Comparison of ENCODE assay signal across 7 cellular contexts in the genomic region with DNA sequence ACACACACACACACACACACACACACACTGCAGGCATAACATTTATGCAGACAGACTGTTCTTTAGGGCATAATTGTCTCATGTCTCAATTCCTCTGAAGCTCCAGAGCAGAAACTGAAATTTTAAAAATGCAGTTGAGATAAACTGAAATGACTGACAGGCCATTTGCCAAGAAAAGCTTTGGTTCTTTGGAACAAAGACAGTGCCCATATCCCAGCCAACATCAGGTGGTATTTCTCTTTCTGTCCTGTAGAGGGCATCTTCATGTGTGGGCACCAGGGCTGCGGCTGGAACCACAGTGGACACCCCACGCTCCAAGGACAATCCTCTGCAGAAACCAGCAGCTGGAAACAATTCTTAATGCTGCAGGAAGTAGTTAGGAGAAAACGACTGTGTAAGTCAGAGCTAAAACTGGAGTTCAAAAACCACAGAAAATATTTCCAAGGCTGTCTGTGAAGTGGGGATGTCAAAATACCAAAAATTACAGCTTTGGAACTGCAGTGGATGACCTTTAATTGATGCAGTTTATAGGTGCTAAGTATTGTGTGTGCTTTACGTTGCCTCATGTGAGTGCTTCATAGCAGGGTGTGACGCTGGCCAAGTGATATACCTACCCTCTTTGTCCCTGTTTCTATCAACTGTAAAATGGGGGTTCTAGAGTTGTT. TPM values are rescaled to one million over a fixed set of nuclear protein-coding genes. Genes with fewer than 3 reads are reported as not detected.
DNase-seq lines count a peak whose midpoint lies in the region; ATAC-seq and TF ChIP-seq lines count a peak whose summit lies in the region.

No MANE protein-coding gene starts in this region.

- no peak overlapping the region for H3K27ac ChIP-seq in tibial nerve

- intact Hi-C loops in activated T-helper 1 cell treated with anti-CD3 and anti-CD28 coated beads, Interleukin-12 subunit alpha, Interleukin-12 subunit beta, Interleukin-2, Interleukin-4 antibody, amounts not matched to agents 30 ng/mL and 10 ng/mL and 1 ng/mL, durations not matched to agents 14 hours and 24 hours and 36 hours (cut with micrococcal nuclease), result loop anchor here (10.0 kb wide), 1 partner anchor 348 kb away; the partner anchor contains the start of gene SLX4

- no peaks in the 10 kb centered on the region for H3K27me3 Mint-ChIP-seq in activated T-helper 1 cell treated with anti-CD3 and anti-CD28 coated beads, Interleukin-12 subunit alpha, Interleukin-12 subunit beta, Interleukin-2, Interleukin-4 antibody, amounts not matched to agents 30 ng/mL and 10 ng/mL and 1 ng/mL, durations not matched to agents 14 hours and 24 hours and 36 hours (ENCODE audit: insufficient read depth)

- H3K4me1 ChIP-seq in Loucy (ENCODE audit: insufficient read depth, low read length, poor library complexity, severe bottlenecking), result no peaks in the 10 kb centered on the region
- H3K4me1 ChIP-seq in tibial nerve, result peaks cover 0 to 31% (median 0%) of the 10 kb centered on the region in 4 donors

- H3K79me2 ChIP-seq in Loucy (ENCODE audit: insufficient read depth, low read length), result no peaks in the 10 kb centered on the region; the same call in 1 of the 2 replicates

- no peak for TF ChIP-seq EP300 in tibial nerve (IDR thresholded peaks at IDR 0.05)

- H3K9me3 Mint-ChIP-seq in activated T-helper 1 cell treated with anti-CD3 and anti-CD28 coated beads, Interleukin-12 subunit alpha, Interleukin-12 subunit beta, Interleukin-2, Interleukin-4 antibody, amounts not matched to agents 30 ng/mL and 10 ng/mL and 1 ng/mL, durations not matched to agents 14 hours and 24 hours and 36 hours, result peaks cover 26% of the 10 kb centered on the region

- no peak overlapping the region for H3K9ac ChIP-seq in Loucy (ENCODE audit: low read depth, low read length, poor library complexity, severe bottlenecking)

- no peak overlapping the region for H3K4me2 ChIP-seq in Loucy (ENCODE audit: low read depth, low read length, poor library complexity, severe bottlenecking)

- H3K27me3 ChIP-seq in Loucy (ENCODE audit: insufficient read depth, low read length, poor library complexity, severe bottlenecking) (no peaks in the 10 kb centered on the region), tibial nerve (no peaks in the 10 kb centered on the region)

- no peak overlapping the region for H3K4me3 Mint-ChIP-seq in activated T-helper 1 cell treated with anti-CD3 and anti-CD28 coated beads, Interleukin-12 subunit alpha, Interleukin-12 subunit beta, Interleukin-2, Interleukin-4 antibody, amounts not matched to agents 30 ng/mL and 10 ng/mL and 1 ng/mL, durations not matched to agents 14 hours and 24 hours and 36 hours

- ATAC-seq in GM19035 (IDR thresholded peaks at IDR 0.05; ENCODE audit: unreplicated experiment), result no peak
- no peak for ATAC-seq in GM21619 (IDR thresholded peaks at IDR 0.05; ENCODE audit: unreplicated experiment)

- no peaks in the 10 kb centered on the region for H3K9me3 ChIP-seq in Loucy (ENCODE audit: insufficient read depth, low read depth, low read length)
- peaks cover 0 to 58% (median 0%) of the 10 kb centered on the region in 4 donors for H3K9me3 ChIP-seq in tibial nerve

- no peaks in the 10 kb centered on the region for H4K20me1 ChIP-seq in Loucy (ENCODE audit: insufficient read depth, low read length, poor library complexity, severe bottlenecking)

- in situ Hi-C loops in G401 (cut with HindIII; ENCODE audit: low sequenced_read_pairs), result no loop called here

- H2AFZ ChIP-seq in Loucy (ENCODE audit: low read length), result peak overlapping the region; percentile 23; the same call in 1 of the 2 replicates

- no peaks in the 10 kb centered on the region for H3K9me2 ChIP-seq in Loucy (replicated peaks; ENCODE audit: low read depth, low read length)

- TF ChIP-seq POLR2A in tibial nerve (IDR thresholded peaks at IDR 0.05), result no peak

- 48 to 49% methylated on average over 5 of the region's 5 CpGs for WGBS in tibial nerve, 2 donors

- H3K4me3 ChIP-seq in Loucy (ENCODE audit: low read length, poor library complexity, severe bottlenecking) (no peak overlapping the region), tibial nerve (no peak overlapping the region)

- H3K27ac Mint-ChIP-seq in activated T-helper 1 cell treated with anti-CD3 and anti-CD28 coated beads, Interleukin-12 subunit alpha, Interleukin-12 subunit beta, Interleukin-2, Interleukin-4 antibody, amounts not matched to agents 30 ng/mL and 10 ng/mL and 1 ng/mL, durations not matched to agents 14 hours and 24 hours and 36 hours, result peak overlapping the region; percentile 4

- TF ChIP-seq CTCF in Loucy (conservative IDR thresholded peaks at IDR 0.05; ENCODE audit: low read length), result peak; percentile 64
- TF ChIP-seq CTCF in tibial nerve (IDR thresholded peaks at IDR 0.05), result peak in 2 of 5 experiments; percentile 16 to 26

- H3K36me3 Mint-ChIP-seq in activated T-helper 1 cell treated with anti-CD3 and anti-CD28 coated beads, Interleukin-12 subunit alpha, Interleukin-12 subunit beta, Interleukin-2, Interleukin-4 antibody, amounts not matched to agents 30 ng/mL and 10 ng/mL and 1 ng/mL, durations not matched to agents 14 hours and 24 hours and 36 hours (ENCODE audit: low read depth), result peaks cover 23% of the 10 kb centered on the region

- peak; percentile 23 for DNase-seq in G401 (ENCODE audit: low spot score)
- DNase-seq in activated T-helper 1 cell treated with anti-CD3 and anti-CD28 coated beads, Interleukin-12 subunit alpha, Interleukin-12 subunit beta, Interleukin-2, Interleukin-4 antibody, amounts not matched to agents 30 ng/mL and 10 ng/mL and 1 ng/mL, durations not matched to agents 14 hours and 24 hours and 36 hours (ENCODE audit: low spot score), result no peak
- peak; percentile 44 for DNase-seq in kidney glomerular epithelial cell (lab: John Stamatoyannopoulos, UW)
- DNase-seq in tibial nerve (ENCODE audit: low spot score in 2 of 2), result no peak

- H3K36me3 ChIP-seq in Loucy (ENCODE audit: insufficient read depth, low read length) (no peaks in the 10 kb centered on the region), tibial nerve (peaks cover 0 to 51% (median 0%) of the 10 kb centered on the region in 3 donors)

- H3F3A ChIP-seq in Loucy (ENCODE audit: low read depth), result no peaks in the 10 kb centered on the region

- H3K4me1 Mint-ChIP-seq in activated T-helper 1 cell treated with anti-CD3 and anti-CD28 coated beads, Interleukin-12 subunit alpha, Interleukin-12 subunit beta, Interleukin-2, Interleukin-4 antibody, amounts not matched to agents 30 ng/mL and 10 ng/mL and 1 ng/mL, durations not matched to agents 14 hours and 24 hours and 36 hours (ENCODE audit: low read depth), result peaks cover 20% of the 10 kb centered on the region

RNA-seq across cellular contexts. Expression of gene MEFV, which starts 10.6 kb away (rescaled TPM):
- total RNA-seq in G401 (2014; rRNA removed; shearing (Covaris generic)), result not detected in 2 replicates
- not detected in 2 replicates for total RNA-seq in activated T-helper 1 cell treated with anti-CD3 and anti-CD28 coated beads, Interleukin-12 subunit alpha, Interleukin-12 subunit beta, Interleukin-2, Interleukin-4 antibody, amounts not matched to agents 30 ng/mL and 10 ng/mL and 1 ng/mL, durations not matched to agents 14 hours and 24 hours and 36 hours
- 1 to 10 TPM in 2 of 4 donors, under 1 TPM in 2; 0.39 to 8.1 (median 1.1) TPM for total RNA-seq in tibial nerve

RNA-seq across cellular contexts. Expression of gene ZNF263, which starts 16.3 kb away (rescaled TPM):
- total RNA-seq in G401 (2014; rRNA removed; shearing (Covaris generic)), result 87.5 and 117 TPM in 2 replicates
- total RNA-seq in activated T-helper 1 cell treated with anti-CD3 and anti-CD28 coated beads, Interleukin-12 subunit alpha, Interleukin-12 subunit beta, Interleukin-2, Interleukin-4 antibody, amounts not matched to agents 30 ng/mL and 10 ng/mL and 1 ng/mL, durations not matched to agents 14 hours and 24 hours and 36 hours, result 25.5 and 27.8 TPM in 2 replicates
- total RNA-seq in tibial nerve, result 10 to 100 TPM; 37.3 to 66.0 (median 55.5) TPM

RNA-seq across cellular contexts. Expression of gene ZNF200, which starts 32.0 kb away (rescaled TPM):
- total RNA-seq in G401 (2014; rRNA removed; shearing (Covaris generic)), result 9.8 and 10.1 TPM in 2 replicates
- 13.6 and 15.8 TPM in 2 replicates for total RNA-seq in activated T-helper 1 cell treated with anti-CD3 and anti-CD28 coated beads, Interleukin-12 subunit alpha, Interleukin-12 subunit beta, Interleukin-2, Interleukin-4 antibody, amounts not matched to agents 30 ng/mL and 10 ng/mL and 1 ng/mL, durations not matched to agents 14 hours and 24 hours and 36 hours
- 10 to 100 TPM in 1 of 4 donors, 1 to 10 TPM in 3; 5.2 to 10.2 (median 9.1) TPM for total RNA-seq in tibial nerve

RNA-seq across cellular contexts. Expression of gene TIGD7, which starts 38.2 kb away (rescaled TPM):
- total RNA-seq in G401 (2014; rRNA removed; shearing (Covaris generic)), result 6.5 and 11.8 TPM in 2 replicates
- total RNA-seq in activated T-helper 1 cell treated with anti-CD3 and anti-CD28 coated beads, Interleukin-12 subunit alpha, Interleukin-12 subunit beta, Interleukin-2, Interleukin-4 antibody, amounts not matched to agents 30 ng/mL and 10 ng/mL and 1 ng/mL, durations not matched to agents 14 hours and 24 hours and 36 hours, result 2.0 and 3.1 TPM in 2 replicates
- 1 to 10 TPM; 6.1 to 8.3 (median 6.6) TPM for total RNA-seq in tibial nerve

RNA-seq across cellular contexts. Expression of gene ZNF75A, which starts 38.3 kb away (rescaled TPM):
- total RNA-seq in G401 (2014; rRNA removed; shearing (Covaris generic)), result 23.0 and 25.4 TPM in 2 replicates
- total RNA-seq in activated T-helper 1 cell treated with anti-CD3 and anti-CD28 coated beads, Interleukin-12 subunit alpha, Interleukin-12 subunit beta, Interleukin-2, Interleukin-4 antibody, amounts not matched to agents 30 ng/mL and 10 ng/mL and 1 ng/mL, durations not matched to agents 14 hours and 24 hours and 36 hours, result 26.5 and 27.6 TPM in 2 replicates
- total RNA-seq in tibial nerve, result 10 to 100 TPM; 24.0 to 28.2 (median 25.7) TPM

Comparison
In these comparisons a context has a peak if more than half of its experiments do, and no peak if none do; other contexts are left out.
1. DNase-seq: peak in G401 (single experiment) and kidney glomerular epithelial cell (single experiment); none in activated T-helper 1 cell treated with anti-CD3 and anti-CD28 coated beads, Interleukin-12 subunit alpha, Interleukin-12 subunit beta, Interleukin-2, Interleukin-4 antibody, amounts not matched to agents 30 ng/mL and 10 ng/mL and 1 ng/mL, durations not matched to agents 14 hours and 24 hours and 36 hours (single experiment) and tibial nerve (0 of 2).